Comparison of ENCODE assay signal across 1 cellular context in genomic region chr15:25056484-25057429, GRCh38.
TF ChIP-seq lines count a peak whose summit lies in the region.

No MANE protein-coding gene starts in this region.

TF ChIP-seq in GM12878, 131 proteins besides CTCF, POLR2A, EP300 and RAD21 (continued from another document):
- TF ChIP-seq GATAD2B (conservative IDR thresholded peaks at IDR 0.05; ENCODE audit: low read depth), result no peak
- no peak for TF ChIP-seq TCF7 (IDR thresholded peaks at IDR 0.05; ENCODE audit: borderline replicate concordance)
TF ChIP-seq in GM12878: peak in this region for 1.
